In the genomic region with DNA sequence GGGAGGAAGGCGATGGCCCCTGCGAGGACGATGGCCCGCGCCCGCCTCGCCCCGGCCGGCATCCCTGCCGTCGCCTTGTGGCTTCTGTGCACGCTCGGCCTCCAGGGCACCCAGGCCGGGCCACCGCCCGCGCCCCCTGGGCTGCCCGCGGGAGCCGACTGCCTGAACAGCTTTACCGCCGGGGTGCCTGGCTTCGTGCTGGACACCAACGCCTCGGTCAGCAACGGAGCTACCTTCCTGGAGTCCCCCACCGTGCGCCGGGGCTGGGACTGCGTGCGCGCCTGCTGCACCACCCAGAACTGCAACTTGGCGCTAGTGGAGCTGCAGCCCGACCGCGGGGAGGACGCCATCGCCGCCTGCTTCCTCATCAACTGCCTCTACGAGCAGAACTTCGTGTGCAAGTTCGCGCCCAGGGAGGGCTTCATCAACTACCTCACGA, we compare ENCODE assay signal across 9 cellular contexts. TPM values are rescaled to one million over a fixed set of nuclear protein-coding genes. Genes with fewer than 3 reads are reported as not detected.
DNase-seq lines count a peak whose midpoint lies in the region; ATAC-seq and FAIRE-seq lines count a peak whose summit lies in the region.
"Had no signal": no experiment of that assay in that cellular context is flagged by ENCODE, and none has a peak within 500 bp of the region (broad histone marks: within the 10 kb centered on the region; RNA-seq: fewer than 3 reads in every experiment).

No MANE protein-coding gene starts in this region.

- DNase-seq in D341Med (ENCODE audit: low spot score) (peak; percentile 69), NCI-H526 treated with DMSO at 0.1 percent for 48 hours (lab: John Stamatoyannopoulos, UW) (peak; percentile 38), left ventricle myocardium superior (peak; percentile 44), small intestine (peak; percentile 31), ACHN (no peak)
- peak; percentile 5 for DNase-seq in activated gamma-delta T cell treated with anti-CD3 and anti-CD28 coated beads, Interleukin-2, amount 50 U/mL, for 16 hours (ENCODE audit: low read depth)

- 1 to 2% (median 1%) methylated on average over 44 of the region's 44 CpGs for WGBS in small intestine, 3 donors

- H3K4me3 ChIP-seq in small intestine (ENCODE audit: low read depth in 1 of 2, low read length in 2 of 2): peak overlapping the region; percentile 64 to 87

- H3K27me3 ChIP-seq in small intestine (ENCODE audit: control insufficient read depth in 2 of 2, insufficient read depth in 2 of 2, low read length in 2 of 2): no peaks in the 10 kb centered on the region

- H3K36me3 ChIP-seq in small intestine (ENCODE audit: control insufficient read depth in 2 of 2, insufficient read depth in 2 of 2, low read length in 2 of 2): peaks cover 0 to 3% of the 10 kb centered on the region in 2 donors

- in situ Hi-C loops in ACHN (cut with HindIII; ENCODE audit: low pct_ligation_motif_present, low pct_unique_long_range_greater_than_20kb, low sequenced_read_pairs): no loop called here

- H3K4me1 ChIP-seq in small intestine (ENCODE audit: control insufficient read depth in 2 of 2, insufficient read depth in 1 of 2, low read depth in 1 of 2, low read length in 1 of 2): no peaks in the 10 kb centered on the region

- H3K27ac ChIP-seq in small intestine (ENCODE audit: low read depth in 1 of 2, low read length in 1 of 2): peak overlapping the region; percentile 94 to 98

- ATAC-seq in left ventricle myocardium superior (peak; percentile 30), GM21390 (IDR thresholded peaks at IDR 0.05; ENCODE audit: unreplicated experiment) (no peak), HG02870 (IDR thresholded peaks at IDR 0.05; ENCODE audit: unreplicated experiment) (no peak)

- intact Hi-C loops in left ventricle myocardium superior (cut with micrococcal nuclease): no loop called here

- FAIRE-seq in small intestine (lab: Jason Lieb, UNC): no peak

- H3K9me3 ChIP-seq in small intestine (ENCODE audit: control insufficient read depth, low read depth): no peaks in the 10 kb centered on the region

RNA-seq across cellular contexts. Expression of a gene that starts 0.7 kb away (rescaled TPM):
- 1.0 TPM for total RNA-seq in left ventricle myocardium superior
- polyA plus RNA-seq in small intestine: 100 to 1,000 TPM in 2 of 3 donors, 10 to 100 TPM in 1; 85.0 to 258 (median 170) TPM

RNA-seq across cellular contexts. Expression of a gene that starts 16.1 kb away (rescaled TPM):
- not detected for total RNA-seq in left ventricle myocardium superior
- 100 to 1,000 TPM; 104 to 348 (median 348) TPM for polyA plus RNA-seq in small intestine
- total RNA-seq: HT1080 had no signal

RNA-seq across cellular contexts. Expression of a gene that starts 29.5 kb away (rescaled TPM):
- not detected for total RNA-seq in left ventricle myocardium superior
- polyA plus RNA-seq in small intestine: 1 to 10 TPM in 2 of 3 donors, under 1 TPM in 1; 0.67 to 1.9 (median 1.8) TPM

RNA-seq across cellular contexts. Expression of a gene that starts 37.3 kb away (rescaled TPM):
- total RNA-seq in left ventricle myocardium superior: 16.2 TPM
- 10 to 100 TPM; 54.5 to 95.9 (median 63.8) TPM for polyA plus RNA-seq in small intestine

RNA-seq across cellular contexts. Expression of a gene that starts 37.7 kb away (rescaled TPM):
- total RNA-seq in left ventricle myocardium superior: 30.9 TPM
- 10 to 100 TPM; 28.8 to 94.6 (median 59.4) TPM for polyA plus RNA-seq in small intestine
